17 cellular contexts compared by ENCODE assay signal in the genomic region with DNA sequence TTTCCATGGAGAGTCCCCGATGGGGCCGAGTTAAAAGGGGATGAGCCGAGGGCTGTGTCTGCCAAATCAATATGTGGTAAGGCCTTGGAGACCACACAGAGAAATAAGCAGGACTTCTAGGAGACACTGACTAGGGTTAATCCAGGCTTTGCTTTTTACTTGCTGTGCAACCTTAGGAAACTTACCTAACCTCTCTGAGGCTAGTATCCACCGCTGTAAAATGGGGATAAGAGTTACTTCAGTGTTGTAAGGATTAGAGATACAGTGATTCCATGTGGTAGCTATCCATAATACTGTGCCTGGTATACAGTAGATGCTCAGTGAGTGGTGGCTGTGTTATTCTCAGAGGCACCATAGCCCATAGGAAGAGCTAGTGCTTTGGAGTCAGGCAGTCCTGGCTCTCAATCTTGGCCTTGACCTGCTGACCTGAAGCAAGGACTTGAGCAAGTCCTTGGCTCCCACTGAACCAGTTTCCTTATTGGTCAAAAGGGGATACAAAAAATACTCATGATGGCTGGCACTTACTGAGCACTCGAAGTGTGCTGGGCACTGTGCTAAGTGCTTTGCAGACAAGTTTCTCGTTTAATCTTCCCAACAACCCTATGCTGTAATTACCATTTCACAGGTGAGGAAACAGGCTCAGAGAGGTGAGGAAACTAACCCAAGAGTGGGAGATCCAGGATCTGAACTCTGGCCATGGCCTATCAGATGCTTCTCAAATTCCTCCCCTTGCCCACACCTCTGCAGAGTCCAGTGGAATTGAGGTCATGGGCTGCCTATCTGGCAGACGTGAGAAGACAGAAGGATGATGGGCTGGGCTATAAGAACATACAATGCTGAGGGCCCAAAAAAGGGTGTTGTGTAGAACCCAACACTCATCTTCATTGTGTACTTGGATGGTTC. TPM values are rescaled to one million over a fixed set of nuclear protein-coding genes. Genes with fewer than 3 reads are reported as not detected.
DNase-seq lines count a peak whose midpoint lies in the region; ATAC-seq and TF ChIP-seq lines count a peak whose summit lies in the region.
"Had no signal": no experiment of that assay in that cellular context is flagged by ENCODE, and none has a peak within 500 bp of the region (broad histone marks: within the 10 kb centered on the region; RNA-seq: fewer than 3 reads in every experiment).

No MANE protein-coding gene starts in this region.

- no peaks in the 10 kb centered on the region for H3K36me3 Mint-ChIP-seq in brain
- H3K36me3 Mint-ChIP-seq: CD8-positive, alpha-beta T cell; mesothelial cell of epicardium had no signal

- H3K36me3 ChIP-seq in right atrium auricular region (no peaks in the 10 kb centered on the region), sigmoid colon (no peaks in the 10 kb centered on the region)

- peak overlapping the region in 3 of 5 experiments; percentile 69 to 77 (median 72) for H3K27ac Mint-ChIP-seq in brain
- H3K27ac Mint-ChIP-seq: CD8-positive, alpha-beta T cell had no signal

- H3K4me3 Mint-ChIP-seq in brain: no peak overlapping the region
- H3K4me3 Mint-ChIP-seq: CD8-positive, alpha-beta T cell; mesothelial cell of epicardium had no signal

- peaks cover 0 to 10% (median 5%) of the 10 kb centered on the region in 5 experiments for H3K9me3 Mint-ChIP-seq in brain
- H3K9me3 Mint-ChIP-seq: CD8-positive, alpha-beta T cell; mesothelial cell of epicardium had no signal

- TF ChIP-seq EP300 in sigmoid colon (IDR thresholded peaks at IDR 0.05): no peak

- H3K27me3 ChIP-seq in AG04450 (ENCODE audit: control insufficient read depth, insufficient read depth, low read length) (no peaks in the 10 kb centered on the region), right atrium auricular region (no peaks in the 10 kb centered on the region), sigmoid colon (no peaks in the 10 kb centered on the region)

- TF ChIP-seq POLR2A in sigmoid colon (IDR thresholded peaks at IDR 0.05): no peak

- H3K9me3 ChIP-seq in AG04450 (ENCODE audit: control insufficient read depth, insufficient read depth, low read length): no peaks in the 10 kb centered on the region
- no peaks in the 10 kb centered on the region for H3K9me3 ChIP-seq in right atrium auricular region
- H3K9me3 ChIP-seq in sigmoid colon: no peaks in the 10 kb centered on the region

- CTCF ChIA-PET in AG04450 (lab: Charles Lee): interaction anchor here (1.0 to 7.0 kb wide), 2 partner anchors 122 to 154 kb away, joined by 6 to 270 read pairs; no protein-coding TSS in a partner anchor

- TF ChIP-seq CTCF in AG04450 (IDR thresholded peaks at IDR 0.05; ENCODE audit: low read depth, low read length) (no peak), brain (conservative IDR thresholded peaks at IDR 0.05) (no peak), right atrium auricular region (IDR thresholded peaks at IDR 0.05) (no peak), sigmoid colon (IDR thresholded peaks at IDR 0.05) (no peak)

- H3K4me1 ChIP-seq in right atrium auricular region (peaks cover 0 to 49% of the 10 kb centered on the region in 2 donors), sigmoid colon (peaks cover 0 to 79% (median 60%) of the 10 kb centered on the region in 4 donors)

- no peak for ATAC-seq in HG02870 (IDR thresholded peaks at IDR 0.05; ENCODE audit: unreplicated experiment)
- ATAC-seq: CD8-positive, alpha-beta T cell; stimulated activated naive CD8-positive, alpha-beta T cell treated with anti-CD3 and anti-CD28 coated beads, Interleukin-15, Interleukin-2, amounts not matched to agents 100 U/mL and 50 U/mL, for 24 hours had no signal

- WGBS in sigmoid colon, 2 donors: 85 to 91% methylated on average over 7 of the region's 7 CpGs

- H3K27me3 Mint-ChIP-seq in brain: peaks cover 20% of the 10 kb centered on the region

- H3K27ac ChIP-seq in AG04450 (ENCODE audit: low read depth, low read length) (peak overlapping the region; percentile 93), right atrium auricular region (peak overlapping the region; percentile 86 to 92), sigmoid colon (peak overlapping the region; percentile 88 to 99 (median 96))
- H3K27ac ChIP-seq: HL-60 had no signal

- POLR2A ChIA-PET in AG04450 (lab: Yijun Ruan, JAX): interaction anchor here (0.7 to 0.8 kb wide), 2 partner anchors 47 to 728 kb away, joined by 3 read pairs; no protein-coding TSS in a partner anchor

- intact Hi-C loops in sigmoid colon (cut with DNase I): loop anchor here (1.0 to 5.0 kb wide), 3 partner anchors 27 to 117 kb away; no protein-coding TSS in a partner anchor

- DNase-seq in AG04450 (ENCODE audit: low read depth, low spot score) (no peak), right atrium auricular region (ENCODE audit: low spot score) (no peak), sigmoid colon (no peak), nucleus accumbens (lab: John Stamatoyannopoulos, UW) (no peak), H4 (ENCODE audit: low spot score) (no peak), NAMALWA (ENCODE audit: low spot score) (no peak)
- DNase-seq: activated CD8-positive, alpha-beta memory T cell treated with anti-CD3 and anti-CD28 coated beads for 24 hours; CD8-positive, alpha-beta T cell; DND-41; KBM-7; NCI-H1105 treated with DMSO at 0.1 percent for 48 hours; stimulated activated naive CD8-positive, alpha-beta T cell treated with anti-CD3 and anti-CD28 coated beads, Interleukin-15, Interleukin-2, amounts not matched to agents 100 U/mL and 50 U/mL, for 24 hours had no signal

- H3K4me1 Mint-ChIP-seq in brain: peaks cover 55% of the 10 kb centered on the region

- H3K4me3 ChIP-seq in AG04450 (ENCODE audit: low read depth, low read length) (no peak overlapping the region), right atrium auricular region (no peak overlapping the region), sigmoid colon (peak overlapping the region in 2 of 4 donors; percentile 8 to 28)

RNA-seq across cellular contexts. Expression of a gene that starts 12.0 kb away (rescaled TPM):
- polyA plus RNA-seq in AG04450 (2011; rRNA removed): 19.8 and 24.9 TPM in 2 replicates
- polyA minus RNA-seq in AG04450 (2011; rRNA and poly(A)+ RNA removed): 40.7 and 49.5 TPM in 2 replicates
- polyA plus RNA-seq in brain (ENCODE audit: insufficient read depth, low read depth, low replicate concordance): 9.7 TPM
- total RNA-seq in right atrium auricular region: over 10,000 TPM; 12,280 to 13,654 TPM
- over 10,000 TPM in 3 of 4 donors, 1,000 to 10,000 TPM in 1; 7,366 to 30,562 (median 13,340) TPM for total RNA-seq in sigmoid colon
- 100 to 1,000 TPM in 2 of 3 donors, 10 to 100 TPM in 1; 35.1 to 264 (median 162) TPM for polyA plus RNA-seq in sigmoid colon
- total RNA-seq in H4 (2014; rRNA removed; shearing (Covaris generic)): 0.68 and 1.2 TPM in 2 replicates
- total RNA-seq: CD8-positive, alpha-beta T cell; osteocyte had no signal

RNA-seq across cellular contexts. Expression of a gene that starts 18.5 kb away (rescaled TPM):
- polyA plus RNA-seq in AG04450 (2011; rRNA removed) (41.5 and 71.2 TPM in 2 replicates), brain (ENCODE audit: insufficient read depth, low read depth, low replicate concordance) (43.5 TPM), sigmoid colon (100 to 1,000 TPM; 108 to 137 (median 132) TPM)
- polyA minus RNA-seq in AG04450 (2011; rRNA and poly(A)+ RNA removed): 48.2 and 81.9 TPM in 2 replicates
- total RNA-seq in right atrium auricular region (10 to 100 TPM; 48.1 to 51.2 TPM), sigmoid colon (10 to 100 TPM; 43.2 to 62.8 (median 53.1) TPM)
- 79.9 and 87.7 TPM in 2 replicates for total RNA-seq in H4 (2014; rRNA removed; shearing (Covaris generic))

RNA-seq across cellular contexts. Expression of a gene that starts 28.4 kb away (rescaled TPM):
- polyA plus RNA-seq in AG04450 (2011; rRNA removed) (28.0 and 32.8 TPM in 2 replicates), brain (ENCODE audit: insufficient read depth, low read depth, low replicate concordance) (26.3 TPM), sigmoid colon (10 to 100 TPM in 2 of 3 donors, 1 to 10 TPM in 1; 6.0 to 25.4 (median 13.4) TPM)
- 24.5 and 38.3 TPM in 2 replicates for polyA minus RNA-seq in AG04450 (2011; rRNA and poly(A)+ RNA removed)
- total RNA-seq in right atrium auricular region (10 to 100 TPM; 82.2 to 90.8 TPM), sigmoid colon (100 to 1,000 TPM; 123 to 321 (median 194) TPM)
- 2.5 and 3.7 TPM in 2 replicates for total RNA-seq in H4 (2014; rRNA removed; shearing (Covaris generic))

Comparison
In these comparisons a context has a peak if more than half of its experiments do, and no peak if none do; other contexts are left out.
1. RNA of a gene that starts 12.0 kb away (total RNA-seq): 7,366 to 30,562 TPM in sigmoid colon and 12,280 to 13,654 TPM in right atrium auricular region; 0.68 to 1.2 TPM in H4; every median in the first group is over 1,000 times any median in the second.
2. RNA of a gene that starts 28.4 kb away (total RNA-seq): 123 to 321 TPM in sigmoid colon and 82.2 to 90.8 TPM in right atrium auricular region; 2.5 to 3.7 TPM in H4; every median in the first group is over 10 times any median in the second.
3. Peak in every context shown above with its lines, with median percentiles within 50 percentile points of each other: H3K27ac ChIP-seq.